Comparison of ENCODE assay signal across 2 cellular contexts in genomic region chr13:80604094-80604493, GRCh38.
TF ChIP-seq lines count a peak whose summit lies in the region.

No MANE protein-coding gene starts in this region.

TF ChIP-seq in HEK293T, 16 proteins besides CTCF, POLR2A, EP300 and RAD21 (continued from another document):
- TF ChIP-seq ARNT (IDR thresholded peaks at IDR 0.05) = no peak
- TF ChIP-seq PKNOX1 (IDR thresholded peaks at IDR 0.05) = no peak
- TF ChIP-seq HDGF (IDR thresholded peaks at IDR 0.05; ENCODE audit: borderline replicate concordance) = no peak
- TF ChIP-seq ELF4 (IDR thresholded peaks at IDR 0.05) = no peak
- TF ChIP-seq L3MBTL2 (conservative IDR thresholded peaks at IDR 0.05) = no peak
- no peak for TF ChIP-seq FOXK2 (IDR thresholded peaks at IDR 0.05)
- no peak for TF ChIP-seq CTBP1 (IDR thresholded peaks at IDR 0.05; ENCODE audit: borderline replicate concordance)
- no peak for TF ChIP-seq NFRKB (IDR thresholded peaks at IDR 0.05)
- TF ChIP-seq ZNF384 (IDR thresholded peaks at IDR 0.05) = no peak
- no peak for TF ChIP-seq FOXA1 (IDR thresholded peaks at IDR 0.05)
- no peak for TF ChIP-seq FOXM1 (IDR thresholded peaks at IDR 0.05; ENCODE audit: borderline replicate concordance)
- no peak for TF ChIP-seq SP1 (IDR thresholded peaks at IDR 0.05)
- TF ChIP-seq TARDBP (IDR thresholded peaks at IDR 0.05) = no peak
- no peak for TF ChIP-seq LEF1 (IDR thresholded peaks at IDR 0.05; ENCODE audit: borderline replicate concordance)
- no peak for TF ChIP-seq SUZ12 (IDR thresholded peaks at IDR 0.05)

TF ChIP-seq in K562, 482 proteins besides CTCF, POLR2A, EP300 and RAD21:
- TF ChIP-seq MAZ (CRISPR knock-in tag; conservative IDR thresholded peaks at IDR 0.05 in 1 of 2, IDR thresholded peaks at IDR 0.05 in 1 of 2) (peak in 1 of 2 experiments; percentile 43; a peak in 1 of 4 replicates), MAFK (IDR thresholded peaks at IDR 0.05; ENCODE audit: low read length) (peak; percentile 12; the same call in 1 of the 2 replicates), MAFF (IDR thresholded peaks at IDR 0.05; ENCODE audit: low read length) (peak; percentile 43; the same call in 1 of the 2 replicates), MAFG (tag; conservative IDR thresholded peaks at IDR 0.05) (0 out of 2 replicates have a peak, but pooled peaks have one; percentile 18), STAG1 (CRISPR knock-in tag; IDR thresholded peaks at IDR 0.05; ENCODE audit: borderline replicate concordance) (no peak)
